1 cellular context compared by ENCODE assay signal in genomic region chr17:48045270-48046001, GRCh38.
TF ChIP-seq lines count a peak whose summit lies in the region.

No MANE protein-coding gene starts in this region.

TF ChIP-seq in WTC11, 78 proteins besides CTCF, POLR2A, EP300 and RAD21 (continued from another document):
- TF ChIP-seq, protein P1, sequence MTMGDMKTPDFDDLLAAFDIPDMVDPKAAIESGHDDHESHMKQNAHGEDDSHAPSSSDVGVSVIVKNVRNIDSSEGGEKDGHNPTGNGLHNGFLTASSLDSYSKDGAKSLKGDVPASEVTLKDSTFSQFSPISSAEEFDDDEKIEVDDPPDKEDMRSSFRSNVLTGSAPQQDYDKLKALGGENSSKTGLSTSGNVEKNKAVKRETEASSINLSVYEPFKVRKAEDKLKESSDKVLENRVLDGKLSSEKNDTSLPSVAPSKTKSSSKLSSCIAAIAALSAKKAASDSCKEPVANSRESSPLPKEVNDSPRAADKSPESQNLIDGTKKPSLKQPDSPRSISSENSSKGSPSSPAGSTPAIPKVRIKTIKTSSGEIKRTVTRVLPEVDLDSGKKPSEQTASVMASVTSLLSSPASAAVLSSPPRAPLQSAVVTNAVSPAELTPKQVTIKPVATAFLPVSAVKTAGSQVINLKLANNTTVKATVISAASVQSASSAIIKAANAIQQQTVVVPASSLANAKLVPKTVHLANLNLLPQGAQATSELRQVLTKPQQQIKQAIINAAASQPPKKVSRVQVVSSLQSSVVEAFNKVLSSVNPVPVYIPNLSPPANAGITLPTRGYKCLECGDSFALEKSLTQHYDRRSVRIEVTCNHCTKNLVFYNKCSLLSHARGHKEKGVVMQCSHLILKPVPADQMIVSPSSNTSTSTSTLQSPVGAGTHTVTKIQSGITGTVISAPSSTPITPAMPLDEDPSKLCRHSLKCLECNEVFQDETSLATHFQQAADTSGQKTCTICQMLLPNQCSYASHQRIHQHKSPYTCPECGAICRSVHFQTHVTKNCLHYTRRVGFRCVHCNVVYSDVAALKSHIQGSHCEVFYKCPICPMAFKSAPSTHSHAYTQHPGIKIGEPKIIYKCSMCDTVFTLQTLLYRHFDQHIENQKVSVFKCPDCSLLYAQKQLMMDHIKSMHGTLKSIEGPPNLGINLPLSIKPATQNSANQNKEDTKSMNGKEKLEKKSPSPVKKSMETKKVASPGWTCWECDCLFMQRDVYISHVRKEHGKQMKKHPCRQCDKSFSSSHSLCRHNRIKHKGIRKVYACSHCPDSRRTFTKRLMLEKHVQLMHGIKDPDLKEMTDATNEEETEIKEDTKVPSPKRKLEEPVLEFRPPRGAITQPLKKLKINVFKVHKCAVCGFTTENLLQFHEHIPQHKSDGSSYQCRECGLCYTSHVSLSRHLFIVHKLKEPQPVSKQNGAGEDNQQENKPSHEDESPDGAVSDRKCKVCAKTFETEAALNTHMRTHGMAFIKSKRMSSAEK (CRISPR knock-in tag; IDR thresholded peaks at IDR 0.05; ENCODE audit: borderline replicate concordance): no peak
- TF ChIP-seq FOXP1 (CRISPR knock-in tag; IDR thresholded peaks at IDR 0.05; ENCODE audit: borderline replicate concordance) (no peak), GTF2I (CRISPR knock-in tag; conservative IDR thresholded peaks at IDR 0.05) (no peak), RELA (CRISPR knock-in tag; IDR thresholded peaks at IDR 0.05; ENCODE audit: borderline replicate concordance) (no peak), KAT7 (CRISPR knock-in tag; IDR thresholded peaks at IDR 0.05; ENCODE audit: borderline replicate concordance) (no peak), ESRRA (CRISPR knock-in tag; IDR thresholded peaks at IDR 0.05; ENCODE audit: borderline replicate concordance) (no peak), E2F5 (CRISPR knock-in tag; IDR thresholded peaks at IDR 0.05) (no peak), ZNF121 (CRISPR knock-in tag; IDR thresholded peaks at IDR 0.05) (no peak), GABPB1 (CRISPR knock-in tag; IDR thresholded peaks at IDR 0.05) (no peak), ARID4B (CRISPR knock-in tag; IDR thresholded peaks at IDR 0.05; ENCODE audit: borderline replicate concordance) (no peak), E2F1 (CRISPR knock-in tag; IDR thresholded peaks at IDR 0.05) (no peak)
